In genomic region chr1:14100916-14101315, GRCh38 we compare ENCODE assay signal across 41 cellular contexts.
"Had no signal": no experiment of that assay in that cellular context is flagged by ENCODE, and none has a peak within 500 bp of the region (broad histone marks: within the 10 kb centered on the region; RNA-seq: fewer than 3 reads in every experiment).

No MANE protein-coding gene starts in this region.

- H3K9me3 Mint-ChIP-seq: activated naive CD4-positive, alpha-beta T cell treated with anti-CD3 and anti-CD28 coated beads for 36 hours; activated naive CD4-positive, alpha-beta T cell treated with anti-CD3 and anti-CD28 coated beads, Interleukin-2, amount 10 ng/mL, durations not matched to agents 7 days and 5 days; activated naive CD4-positive, alpha-beta T cell treated with anti-CD3 and anti-CD28 coated beads, Interleukin-2, amount 50 U/mL, for 24 hours; activated naive CD4-positive, alpha-beta T cell treated with anti-CD3 and anti-CD28 coated beads, Interleukin-2, amount 50 U/mL, for 72 hours; activated naive CD8-positive, alpha-beta T cell treated with anti-CD3 and anti-CD28 coated beads for 36 hours; activated naive CD8-positive, alpha-beta T cell treated with anti-CD3 and anti-CD28 coated beads, Interleukin-2, amount 10 ng/mL, durations not matched to agents 7 days and 5 days; activated naive CD8-positive, alpha-beta T cell treated with anti-CD3 and anti-CD28 coated beads, Interleukin-2, amount 50 U/mL, for 24 hours; activated T-cell treated with anti-CD3 and anti-CD28 coated beads, Interleukin-2, amount 50 U/mL, for 24 hours; activated T-cell treated with anti-CD3 and anti-CD28 coated beads, Interleukin-2, amount 50 U/mL, for 4 hours; activated T-cell treated with anti-CD3 and anti-CD28 coated beads, Interleukin-2, amount 50 U/mL, for 72 hours; activated T-helper 1 cell treated with anti-CD3 and anti-CD28 coated beads, Interleukin-12 subunit alpha, Interleukin-12 subunit beta, Interleukin-2, Interleukin-4 antibody, amounts not matched to agents 30 ng/mL and 10 ng/mL and 1 ng/mL, durations not matched to agents 14 hours and 24 hours and 36 hours; activated T-helper 17 cell treated with anti-CD3 and anti-CD28 coated beads, Interleukin-2, amount 50 U/mL, for 72 hours; activated T-helper 2 cell treated with anti-CD3 and anti-CD28 coated beads, Interferon-gamma antibody, Interleukin-2, Interleukin-4, amounts not matched to agents 10 μg/mL and 5 μg/mL and 100 μg/mL, durations not matched to agents 14 hours and 24 hours and 36 hours; central memory CD8-positive, alpha-beta T cell had no signal

- DNase-seq: activated effector memory CD4-positive, alpha-beta T cell treated with anti-CD3 and anti-CD28 coated beads, Interleukin-2, amount 50 U/mL, for 16 hours; activated effector memory CD4-positive, alpha-beta T cell treated with Interleukin-2 at 50 U/mL for 16 hours; activated gamma-delta T cell; activated gamma-delta T cell treated with Interleukin-2 at 50 U/mL for 16 hours; activated naive CD4-positive, alpha-beta T cell; activated naive CD4-positive, alpha-beta T cell treated with anti-CD3 and anti-CD28 coated beads for 36 hours; activated naive CD4-positive, alpha-beta T cell treated with anti-CD3 and anti-CD28 coated beads, Interleukin-2, amount 10 ng/mL, durations not matched to agents 7 days and 5 days; activated naive CD4-positive, alpha-beta T cell treated with anti-CD3 and anti-CD28 coated beads, Interleukin-2, amount 50 U/mL, for 16 hours; activated naive CD4-positive, alpha-beta T cell treated with Interleukin-2 at 50 U/mL for 16 hours; activated naive CD8-positive, alpha-beta T cell treated with anti-CD3 and anti-CD28 coated beads for 36 hours; activated naive CD8-positive, alpha-beta T cell treated with anti-CD3 and anti-CD28 coated beads, Interleukin-2, amount 10 ng/mL, durations not matched to agents 7 days and 5 days; activated naive CD8-positive, alpha-beta T cell treated with anti-CD3 and anti-CD28 coated beads, Interleukin-2, amount 50 U/mL, for 24 hours; activated T-cell treated with anti-CD3 and anti-CD28 coated beads for 4 hours; activated T-cell treated with anti-CD3 and anti-CD28 coated beads, Interleukin-2, amount 50 U/mL, for 1 hour; activated T-cell treated with anti-CD3 and anti-CD28 coated beads, Interleukin-2, amount 50 U/mL, for 24 hours; activated T-cell treated with anti-CD3 and anti-CD28 coated beads, Interleukin-2, amount 50 U/mL, for 4 hours; activated T-cell treated with anti-CD3 and anti-CD28 coated beads, Interleukin-2, amount 50 U/mL, for 48 hours; activated T-cell treated with anti-CD3 and anti-CD28 coated beads, Interleukin-2, amount 50 U/mL, for 72 hours; adrenal gland; amniotic stem cell; amygdala; anterior cingulate cortex; aorta; body of pancreas; brain microvascular endothelial cell; caudate nucleus; central memory CD4-positive, alpha-beta T cell; cerebellar nuclear complex had no signal

- H3K27ac ChIP-seq: adrenal gland, ascending aorta, body of pancreas, brain microvascular endothelial cell, breast epithelium, cardiac muscle cell had no signal

- H3K4me3 ChIP-seq: adrenal gland, ascending aorta, body of pancreas, breast epithelium, cardiac muscle cell had no signal

- H3K27me3 ChIP-seq: adrenal gland, ascending aorta, body of pancreas, brain microvascular endothelial cell, breast epithelium, cardiac muscle cell had no signal

- H3K4me1 ChIP-seq: adrenal gland, ascending aorta, body of pancreas, breast epithelium had no signal

- ATAC-seq: activated naive CD4-positive, alpha-beta T cell treated with anti-CD3 and anti-CD28 coated beads, Interleukin-2, amount 50 U/mL, for 72 hours; activated naive CD8-positive, alpha-beta T cell treated with anti-CD3 and anti-CD28 coated beads, Interleukin-2, amount 50 U/mL, for 24 hours; activated T-cell treated with anti-CD3 and anti-CD28 coated beads, Interleukin-2, amount 50 U/mL, for 4 hours; activated T-cell treated with anti-CD3 and anti-CD28 coated beads, Interleukin-2, amount 50 U/mL, for 72 hours; activated T-helper 17 cell treated with anti-CD3 and anti-CD28 coated beads, Interleukin-2, amount 50 U/mL, for 72 hours; body of pancreas had no signal

- H3K36me3 Mint-ChIP-seq: activated naive CD4-positive, alpha-beta T cell treated with anti-CD3 and anti-CD28 coated beads, Interleukin-2, amount 10 ng/mL, durations not matched to agents 7 days and 5 days; activated naive CD4-positive, alpha-beta T cell treated with anti-CD3 and anti-CD28 coated beads, Interleukin-2, amount 50 U/mL, for 24 hours; activated naive CD4-positive, alpha-beta T cell treated with anti-CD3 and anti-CD28 coated beads, Interleukin-2, amount 50 U/mL, for 72 hours; activated naive CD8-positive, alpha-beta T cell; activated naive CD8-positive, alpha-beta T cell treated with anti-CD3 and anti-CD28 coated beads for 36 hours; activated naive CD8-positive, alpha-beta T cell treated with anti-CD3 and anti-CD28 coated beads, Interleukin-2, amount 10 ng/mL, durations not matched to agents 7 days and 5 days; brain had no signal

- H3K9me3 ChIP-seq: adrenal gland, ascending aorta, body of pancreas, breast epithelium had no signal

- FAIRE-seq: astrocyte, bronchial epithelial cell had no signal

- H3K4me3 Mint-ChIP-seq: activated naive CD4-positive, alpha-beta T cell treated with anti-CD3 and anti-CD28 coated beads for 36 hours; activated naive CD4-positive, alpha-beta T cell treated with anti-CD3 and anti-CD28 coated beads, Interleukin-2, amount 10 ng/mL, durations not matched to agents 7 days and 5 days; activated naive CD4-positive, alpha-beta T cell treated with anti-CD3 and anti-CD28 coated beads, Interleukin-2, amount 50 U/mL, for 24 hours; activated naive CD8-positive, alpha-beta T cell; activated naive CD8-positive, alpha-beta T cell treated with anti-CD3 and anti-CD28 coated beads for 36 hours; activated naive CD8-positive, alpha-beta T cell treated with anti-CD3 and anti-CD28 coated beads, Interleukin-2, amount 10 ng/mL, durations not matched to agents 7 days and 5 days; activated naive CD8-positive, alpha-beta T cell treated with anti-CD3 and anti-CD28 coated beads, Interleukin-2, amount 50 U/mL, for 24 hours; activated T-cell treated with anti-CD3 and anti-CD28 coated beads, Interleukin-2, amount 50 U/mL, for 24 hours; activated T-cell treated with anti-CD3 and anti-CD28 coated beads, Interleukin-2, amount 50 U/mL, for 4 hours; activated T-cell treated with anti-CD3 and anti-CD28 coated beads, Interleukin-2, amount 50 U/mL, for 72 hours; activated T-helper 1 cell treated with anti-CD3 and anti-CD28 coated beads, Interleukin-12 subunit alpha, Interleukin-12 subunit beta, Interleukin-2, Interleukin-4 antibody, amounts not matched to agents 30 ng/mL and 10 ng/mL and 1 ng/mL, durations not matched to agents 14 hours and 24 hours and 36 hours; activated T-helper 17 cell treated with anti-CD3 and anti-CD28 coated beads, Interleukin-2, amount 50 U/mL, for 72 hours; brain; central memory CD8-positive, alpha-beta T cell had no signal

- H3K4me1 Mint-ChIP-seq: activated naive CD4-positive, alpha-beta T cell treated with anti-CD3 and anti-CD28 coated beads, Interleukin-2, amount 10 ng/mL, durations not matched to agents 7 days and 5 days; activated naive CD4-positive, alpha-beta T cell treated with anti-CD3 and anti-CD28 coated beads, Interleukin-2, amount 50 U/mL, for 24 hours; activated naive CD8-positive, alpha-beta T cell treated with anti-CD3 and anti-CD28 coated beads for 36 hours; activated naive CD8-positive, alpha-beta T cell treated with anti-CD3 and anti-CD28 coated beads, Interleukin-2, amount 10 ng/mL, durations not matched to agents 7 days and 5 days; activated naive CD8-positive, alpha-beta T cell treated with anti-CD3 and anti-CD28 coated beads, Interleukin-2, amount 50 U/mL, for 24 hours; activated T-helper 17 cell treated with anti-CD3 and anti-CD28 coated beads, Interleukin-2, amount 50 U/mL, for 72 hours; central memory CD8-positive, alpha-beta T cell had no signal

- H3K36me3 ChIP-seq: adrenal gland, ascending aorta, brain microvascular endothelial cell, breast epithelium, cardiac muscle cell had no signal

- H3K27ac Mint-ChIP-seq: activated naive CD4-positive, alpha-beta T cell treated with anti-CD3 and anti-CD28 coated beads for 36 hours; activated naive CD4-positive, alpha-beta T cell treated with anti-CD3 and anti-CD28 coated beads, Interleukin-2, amount 10 ng/mL, durations not matched to agents 7 days and 5 days; activated naive CD4-positive, alpha-beta T cell treated with anti-CD3 and anti-CD28 coated beads, Interleukin-2, amount 50 U/mL, for 24 hours; activated naive CD4-positive, alpha-beta T cell treated with anti-CD3 and anti-CD28 coated beads, Interleukin-2, amount 50 U/mL, for 72 hours; activated naive CD8-positive, alpha-beta T cell; activated naive CD8-positive, alpha-beta T cell treated with anti-CD3 and anti-CD28 coated beads for 36 hours; activated naive CD8-positive, alpha-beta T cell treated with anti-CD3 and anti-CD28 coated beads, Interleukin-2, amount 10 ng/mL, durations not matched to agents 7 days and 5 days; activated naive CD8-positive, alpha-beta T cell treated with anti-CD3 and anti-CD28 coated beads, Interleukin-2, amount 50 U/mL, for 24 hours; activated T-cell treated with anti-CD3 and anti-CD28 coated beads, Interleukin-2, amount 50 U/mL, for 24 hours; activated T-cell treated with anti-CD3 and anti-CD28 coated beads, Interleukin-2, amount 50 U/mL, for 72 hours; activated T-helper 1 cell treated with anti-CD3 and anti-CD28 coated beads, Interleukin-12 subunit alpha, Interleukin-12 subunit beta, Interleukin-2, Interleukin-4 antibody, amounts not matched to agents 30 ng/mL and 10 ng/mL and 1 ng/mL, durations not matched to agents 14 hours and 24 hours and 36 hours; activated T-helper 17 cell treated with anti-CD3 and anti-CD28 coated beads, Interleukin-2, amount 50 U/mL, for 72 hours; activated T-helper 2 cell treated with anti-CD3 and anti-CD28 coated beads, Interferon-gamma antibody, Interleukin-2, Interleukin-4, amounts not matched to agents 10 μg/mL and 5 μg/mL and 100 μg/mL, durations not matched to agents 14 hours and 24 hours and 36 hours; brain had no signal

- H3K27me3 Mint-ChIP-seq: activated naive CD4-positive, alpha-beta T cell treated with anti-CD3 and anti-CD28 coated beads, Interleukin-2, amount 50 U/mL, for 24 hours; activated naive CD8-positive, alpha-beta T cell treated with anti-CD3 and anti-CD28 coated beads, Interleukin-2, amount 50 U/mL, for 24 hours had no signal
